ENCODE assay signal across 12 cellular contexts in the genomic region with DNA sequence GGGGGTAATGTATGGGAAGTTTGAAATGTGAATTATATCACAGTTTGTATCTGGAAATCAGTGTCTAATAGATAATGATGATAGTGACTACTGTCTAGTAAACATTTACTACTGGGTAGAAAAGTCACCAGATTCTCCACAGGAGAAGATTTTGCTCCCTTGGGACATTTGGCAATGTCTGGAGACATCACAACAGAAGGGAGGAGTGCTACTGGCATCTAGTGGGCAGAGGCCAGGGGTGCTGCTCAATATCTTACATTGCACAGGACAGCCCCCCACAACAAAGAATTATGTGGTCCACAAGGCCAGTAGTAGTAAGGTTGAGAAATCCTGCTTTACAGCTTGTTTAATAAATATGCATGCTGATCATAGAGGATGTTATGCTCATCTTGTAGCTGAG.
DNase-seq lines count a peak whose midpoint lies in the region; ATAC-seq and TF ChIP-seq lines count a peak whose summit lies in the region.
"Had no signal": no experiment of that assay in that cellular context is flagged by ENCODE, and none has a peak within 500 bp of the region (broad histone marks: within the 10 kb centered on the region; RNA-seq: fewer than 3 reads in every experiment).

No MANE protein-coding gene starts in this region.

- H3K9ac ChIP-seq in Karpas-422 (ENCODE audit: low read length): no peak overlapping the region

- H3K36me3 ChIP-seq in GM23338 (ENCODE audit: insufficient read depth): no peaks in the 10 kb centered on the region
- no peaks in the 10 kb centered on the region for H3K36me3 ChIP-seq in Karpas-422 (ENCODE audit: insufficient read depth, low read length)

- in situ Hi-C loops in ACHN (cut with HindIII; ENCODE audit: low pct_ligation_motif_present, low pct_unique_long_range_greater_than_20kb, low sequenced_read_pairs): no loop called here

- H3F3A ChIP-seq in GM23338 (replicated peaks; ENCODE audit: low read depth): no peaks in the 10 kb centered on the region

- ATAC-seq in GM23338 (peak; percentile 91), SK-N-SH treated with all-trans-retinoic acid at 6 μM for 48 hours (peak; percentile 47; the same call in 1 of the 3 replicates)
- ATAC-seq: mucosa of descending colon had no signal

- H3K4me2 ChIP-seq in GM23338: no peak overlapping the region
- no peak overlapping the region for H3K4me2 ChIP-seq in Karpas-422 (ENCODE audit: low read depth, low read length, poor library complexity, severe bottlenecking)

- H3K4me1 Mint-ChIP-seq in GM23338: no peaks in the 10 kb centered on the region

- DNase-seq in ACHN (peak; percentile 44), GM23338 (ENCODE audit: low spot score) (peak; percentile 53), glomerular visceral epithelial cell (ENCODE audit: extremely low spot score) (peak; percentile 5), NCI-H2196 (lab: John Stamatoyannopoulos, UW; ENCODE audit: unreplicated experiment) (no peak), islet precursor cell (no peak), mucosa of gallbladder (ENCODE audit: low spot score) (no peak), Karpas-422 (no peak)
- DNase-seq: activated gamma-delta T cell treated with Interleukin-2 at 50 U/mL for 16 hours, DMS79 treated with DMSO at 0.1 percent for 48 hours, mucosa of descending colon, NCI-H1694 treated with DMSO at 0.1 percent for 48 hours had no signal

- no peaks in the 10 kb centered on the region for H4K20me1 ChIP-seq in GM23338 (replicated peaks; ENCODE audit: insufficient read depth)
- no peaks in the 10 kb centered on the region for H4K20me1 ChIP-seq in Karpas-422 (ENCODE audit: insufficient read depth, low read depth, low read length)

- H3K4me3 ChIP-seq in GM23338: no peak overlapping the region
- H3K4me3 ChIP-seq in Karpas-422 (ENCODE audit: low read length): no peak overlapping the region
- H3K4me3 ChIP-seq: mucosa of descending colon had no signal

- no peaks in the 10 kb centered on the region for H3K9me2 ChIP-seq in GM23338 (ENCODE audit: insufficient read depth)
- H3K9me2 ChIP-seq in Karpas-422 (replicated peaks; ENCODE audit: insufficient read depth, low read length): no peaks in the 10 kb centered on the region

- H3K4me1 ChIP-seq in GM23338 (ENCODE audit: insufficient read depth) (no peaks in the 10 kb centered on the region), Karpas-422 (ENCODE audit: low read length) (no peaks in the 10 kb centered on the region)

- no peaks in the 10 kb centered on the region for H3K79me2 ChIP-seq in GM23338 (replicated peaks; ENCODE audit: insufficient read depth)
- H3K79me2 ChIP-seq in Karpas-422 (ENCODE audit: low read length): no peaks in the 10 kb centered on the region

- no peak overlapping the region; the same call in 1 of the 2 replicates for H3K27ac Mint-ChIP-seq in GM23338

- no peak overlapping the region for H2AFZ ChIP-seq in GM23338
- H2AFZ ChIP-seq in Karpas-422 (ENCODE audit: low read length): no peak overlapping the region

- H3K27ac ChIP-seq in GM23338 (ENCODE audit: low read depth) (no peak overlapping the region), Karpas-422 (ENCODE audit: low read length) (no peak overlapping the region)

- peaks cover 2% of the 10 kb centered on the region for H3K27me3 Mint-ChIP-seq in GM23338 (ENCODE audit: insufficient read depth, low read depth, poor library complexity)

- no peaks in the 10 kb centered on the region for H3K9me3 ChIP-seq in Karpas-422 (ENCODE audit: low read length)
- H3K9me3 ChIP-seq: mucosa of descending colon had no signal

- H3K27me3 ChIP-seq in GM23338 (ENCODE audit: insufficient read depth): no peaks in the 10 kb centered on the region
- no peaks in the 10 kb centered on the region for H3K27me3 ChIP-seq in Karpas-422 (ENCODE audit: low read length)

- no peak overlapping the region for H3K4me3 Mint-ChIP-seq in GM23338

- peak; percentile 58 to 81 for TF ChIP-seq CTCF in GM23338 (conservative IDR thresholded peaks at IDR 0.05; ENCODE audit: low read depth in 2 of 2)

- no peaks in the 10 kb centered on the region for H3K9me3 Mint-ChIP-seq in GM23338

- H3K36me3 Mint-ChIP-seq in GM23338 (ENCODE audit: low read depth): no peaks in the 10 kb centered on the region

TF ChIP-seq in SK-N-SH treated with all-trans-retinoic acid at 6 μM for 48 hours, 23 proteins besides CTCF, POLR2A, EP300 and RAD21 (continues in another document):
- TF ChIP-seq ZNF565 (CRISPR knock-in tag; conservative IDR thresholded peaks at IDR 0.05; ENCODE audit: low read depth): no peak
- no peak for TF ChIP-seq RARB (CRISPR knock-in tag; IDR thresholded peaks at IDR 0.05)
- TF ChIP-seq, protein P1, sequence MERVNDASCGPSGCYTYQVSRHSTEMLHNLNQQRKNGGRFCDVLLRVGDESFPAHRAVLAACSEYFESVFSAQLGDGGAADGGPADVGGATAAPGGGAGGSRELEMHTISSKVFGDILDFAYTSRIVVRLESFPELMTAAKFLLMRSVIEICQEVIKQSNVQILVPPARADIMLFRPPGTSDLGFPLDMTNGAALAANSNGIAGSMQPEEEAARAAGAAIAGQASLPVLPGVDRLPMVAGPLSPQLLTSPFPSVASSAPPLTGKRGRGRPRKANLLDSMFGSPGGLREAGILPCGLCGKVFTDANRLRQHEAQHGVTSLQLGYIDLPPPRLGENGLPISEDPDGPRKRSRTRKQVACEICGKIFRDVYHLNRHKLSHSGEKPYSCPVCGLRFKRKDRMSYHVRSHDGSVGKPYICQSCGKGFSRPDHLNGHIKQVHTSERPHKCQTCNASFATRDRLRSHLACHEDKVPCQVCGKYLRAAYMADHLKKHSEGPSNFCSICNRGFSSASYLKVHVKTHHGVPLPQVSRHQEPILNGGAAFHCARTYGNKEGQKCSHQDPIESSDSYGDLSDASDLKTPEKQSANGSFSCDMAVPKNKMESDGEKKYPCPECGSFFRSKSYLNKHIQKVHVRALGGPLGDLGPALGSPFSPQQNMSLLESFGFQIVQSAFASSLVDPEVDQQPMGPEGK (CRISPR knock-in tag; IDR thresholded peaks at IDR 0.05; ENCODE audit: borderline replicate concordance): no peak
- TF ChIP-seq, protein P2, sequence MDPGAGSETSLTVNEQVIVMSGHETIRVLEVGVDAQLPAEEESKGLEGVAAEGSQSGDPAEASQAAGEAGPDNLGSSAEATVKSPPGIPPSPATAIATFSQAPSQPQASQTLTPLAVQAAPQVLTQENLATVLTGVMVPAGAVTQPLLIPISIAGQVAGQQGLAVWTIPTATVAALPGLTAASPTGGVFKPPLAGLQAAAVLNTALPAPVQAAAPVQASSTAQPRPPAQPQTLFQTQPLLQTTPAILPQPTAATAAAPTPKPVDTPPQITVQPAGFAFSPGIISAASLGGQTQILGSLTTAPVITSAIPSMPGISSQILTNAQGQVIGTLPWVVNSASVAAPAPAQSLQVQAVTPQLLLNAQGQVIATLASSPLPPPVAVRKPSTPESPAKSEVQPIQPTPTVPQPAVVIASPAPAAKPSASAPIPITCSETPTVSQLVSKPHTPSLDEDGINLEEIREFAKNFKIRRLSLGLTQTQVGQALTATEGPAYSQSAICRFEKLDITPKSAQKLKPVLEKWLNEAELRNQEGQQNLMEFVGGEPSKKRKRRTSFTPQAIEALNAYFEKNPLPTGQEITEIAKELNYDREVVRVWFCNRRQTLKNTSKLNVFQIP (CRISPR knock-in tag; IDR thresholded peaks at IDR 0.05; ENCODE audit: borderline replicate concordance, low read depth): no peak
- no peak for TF ChIP-seq ZNF70 (CRISPR knock-in tag; IDR thresholded peaks at IDR 0.05)
- no peak for TF ChIP-seq ZNF8 (CRISPR knock-in tag; IDR thresholded peaks at IDR 0.05)
- TF ChIP-seq, protein P3, sequence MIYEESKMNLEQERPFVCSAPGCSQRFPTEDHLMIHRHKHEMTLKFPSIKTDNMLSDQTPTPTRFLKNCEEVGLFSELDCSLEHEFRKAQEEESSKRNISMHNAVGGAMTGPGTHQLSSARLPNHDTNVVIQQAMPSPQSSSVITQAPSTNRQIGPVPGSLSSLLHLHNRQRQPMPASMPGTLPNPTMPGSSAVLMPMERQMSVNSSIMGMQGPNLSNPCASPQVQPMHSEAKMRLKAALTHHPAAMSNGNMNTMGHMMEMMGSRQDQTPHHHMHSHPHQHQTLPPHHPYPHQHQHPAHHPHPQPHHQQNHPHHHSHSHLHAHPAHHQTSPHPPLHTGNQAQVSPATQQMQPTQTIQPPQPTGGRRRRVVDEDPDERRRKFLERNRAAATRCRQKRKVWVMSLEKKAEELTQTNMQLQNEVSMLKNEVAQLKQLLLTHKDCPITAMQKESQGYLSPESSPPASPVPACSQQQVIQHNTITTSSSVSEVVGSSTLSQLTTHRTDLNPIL (CRISPR knock-in tag; IDR thresholded peaks at IDR 0.05; ENCODE audit: low read depth): no peak
- no peak for TF ChIP-seq BACH2 (CRISPR knock-in tag; IDR thresholded peaks at IDR 0.05; ENCODE audit: borderline replicate concordance)
- no peak for TF ChIP-seq ARNTL (CRISPR knock-in tag; IDR thresholded peaks at IDR 0.05; ENCODE audit: borderline replicate concordance, low read depth)
- TF ChIP-seq, protein P4, sequence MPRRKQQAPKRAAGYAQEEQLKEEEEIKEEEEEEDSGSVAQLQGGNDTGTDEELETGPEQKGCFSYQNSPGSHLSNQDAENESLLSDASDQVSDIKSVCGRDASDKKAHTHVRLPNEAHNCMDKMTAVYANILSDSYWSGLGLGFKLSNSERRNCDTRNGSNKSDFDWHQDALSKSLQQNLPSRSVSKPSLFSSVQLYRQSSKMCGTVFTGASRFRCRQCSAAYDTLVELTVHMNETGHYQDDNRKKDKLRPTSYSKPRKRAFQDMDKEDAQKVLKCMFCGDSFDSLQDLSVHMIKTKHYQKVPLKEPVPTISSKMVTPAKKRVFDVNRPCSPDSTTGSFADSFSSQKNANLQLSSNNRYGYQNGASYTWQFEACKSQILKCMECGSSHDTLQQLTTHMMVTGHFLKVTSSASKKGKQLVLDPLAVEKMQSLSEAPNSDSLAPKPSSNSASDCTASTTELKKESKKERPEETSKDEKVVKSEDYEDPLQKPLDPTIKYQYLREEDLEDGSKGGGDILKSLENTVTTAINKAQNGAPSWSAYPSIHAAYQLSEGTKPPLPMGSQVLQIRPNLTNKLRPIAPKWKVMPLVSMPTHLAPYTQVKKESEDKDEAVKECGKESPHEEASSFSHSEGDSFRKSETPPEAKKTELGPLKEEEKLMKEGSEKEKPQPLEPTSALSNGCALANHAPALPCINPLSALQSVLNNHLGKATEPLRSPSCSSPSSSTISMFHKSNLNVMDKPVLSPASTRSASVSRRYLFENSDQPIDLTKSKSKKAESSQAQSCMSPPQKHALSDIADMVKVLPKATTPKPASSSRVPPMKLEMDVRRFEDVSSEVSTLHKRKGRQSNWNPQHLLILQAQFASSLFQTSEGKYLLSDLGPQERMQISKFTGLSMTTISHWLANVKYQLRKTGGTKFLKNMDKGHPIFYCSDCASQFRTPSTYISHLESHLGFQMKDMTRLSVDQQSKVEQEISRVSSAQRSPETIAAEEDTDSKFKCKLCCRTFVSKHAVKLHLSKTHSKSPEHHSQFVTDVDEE (CRISPR knock-in tag; IDR thresholded peaks at IDR 0.05): no peak
- no peak for TF ChIP-seq CSDC2 (CRISPR knock-in tag; IDR thresholded peaks at IDR 0.05)
- no peak for TF ChIP-seq ESRRG (CRISPR knock-in tag; IDR thresholded peaks at IDR 0.05)
- TF ChIP-seq TCF4 (CRISPR knock-in tag; IDR thresholded peaks at IDR 0.05; ENCODE audit: borderline replicate concordance): no peak
- no peak for TF ChIP-seq TOX (CRISPR knock-in tag; IDR thresholded peaks at IDR 0.05; ENCODE audit: borderline replicate concordance)
- no peak for TF ChIP-seq GLIS3 (CRISPR knock-in tag; IDR thresholded peaks at IDR 0.05)

Comparison
In these comparisons a context has a peak if more than half of its experiments do, and no peak if none do; other contexts are left out.
1. DNase-seq: peak in ACHN (single experiment), GM23338 (single experiment) and glomerular visceral epithelial cell (single experiment); none in NCI-H2196 (single experiment), islet precursor cell (single experiment), mucosa of gallbladder (single experiment) and Karpas-422 (single experiment).